Comparison of ENCODE assay signal across 32 cellular contexts in the genomic region with DNA sequence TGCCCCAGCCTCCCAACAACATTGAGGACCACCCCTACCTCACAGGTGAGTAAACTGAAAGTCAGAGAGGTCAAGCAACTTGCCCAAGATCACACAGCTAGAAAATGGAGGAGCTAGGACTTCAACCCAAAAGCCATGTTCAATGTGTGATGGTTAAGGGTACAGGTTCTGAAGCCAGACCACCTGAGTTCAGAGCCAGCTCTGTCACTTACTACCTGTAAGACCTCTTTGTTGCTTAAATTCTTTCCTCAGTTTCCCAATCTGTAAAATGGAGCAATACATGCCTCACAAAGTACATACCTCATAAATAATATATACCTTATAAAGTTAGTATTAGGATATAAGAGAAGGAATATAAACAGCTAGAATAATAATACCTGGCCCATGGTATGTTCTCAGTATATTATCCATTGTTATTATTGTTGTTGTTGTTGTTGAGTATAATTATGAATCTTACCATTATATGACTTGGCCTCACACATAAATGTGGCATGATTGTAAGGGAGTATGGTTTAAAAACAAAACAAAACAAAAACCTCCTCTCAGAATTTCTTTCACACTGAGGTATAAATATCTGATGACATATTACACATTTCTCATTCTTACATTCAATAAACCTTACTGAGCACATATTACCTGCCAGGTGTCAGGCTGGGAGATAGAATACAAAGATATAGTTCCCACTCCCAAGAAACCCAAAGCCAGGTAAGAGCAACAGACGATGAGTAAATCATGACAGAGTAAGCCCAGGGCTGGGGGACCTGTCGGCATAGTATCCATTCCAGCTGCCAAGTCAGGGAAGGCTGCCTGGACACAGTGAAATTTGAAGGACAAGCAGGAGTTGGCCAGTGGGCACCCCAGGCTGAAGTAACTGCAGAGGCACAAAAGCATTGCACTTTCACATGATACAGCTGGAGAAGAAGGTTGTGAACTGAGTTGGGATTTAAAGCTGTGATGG. TPM values are rescaled to one million over a fixed set of nuclear protein-coding genes. Genes with fewer than 3 reads are reported as not detected.
DNase-seq lines count a peak whose midpoint lies in the region; ATAC-seq and TF ChIP-seq lines count a peak whose summit lies in the region.
"Had no signal": no experiment of that assay in that cellular context is flagged by ENCODE, and none has a peak within 500 bp of the region (broad histone marks: within the 10 kb centered on the region; RNA-seq: fewer than 3 reads in every experiment).

No MANE protein-coding gene starts in this region.

- H3K27ac Mint-ChIP-seq in dendritic cell treated with granulocyte-macrophage colony-stimulating factor and Interleukin-4, amounts not matched to agents 40 ng/mL and 50 ng/mL, for 4 days: peak overlapping the region; percentile 63
- no peak overlapping the region for H3K27ac Mint-ChIP-seq in progenitor cell of endocrine pancreas
- H3K27ac Mint-ChIP-seq: activated naive CD4-positive, alpha-beta T cell treated with anti-CD3 and anti-CD28 coated beads, Interleukin-2, amount 50 U/mL, for 72 hours; CD8-positive, alpha-beta T cell; stimulated activated naive CD8-positive, alpha-beta T cell treated with anti-CD3 and anti-CD28 coated beads, Interleukin-15, Interleukin-2, amounts not matched to agents 100 ng/mL and 50 ng/mL, for 24 hours; T-helper 2 cell treated with Interferon-gamma antibody and Interleukin-4, amounts not matched to agents 5 μg/mL and 100 μg/mL, for 36 hours had no signal

- H3K9me3 ChIP-seq in sigmoid colon: no peaks in the 10 kb centered on the region
- H3K9me3 ChIP-seq: breast epithelium, gastroesophageal sphincter, HAP-1, mucosa of descending colon, pancreas, right atrium auricular region, spleen, testis, vagina had no signal

- H3K36me3 ChIP-seq in sigmoid colon: no peaks in the 10 kb centered on the region
- H3K36me3 ChIP-seq: breast epithelium, gastroesophageal sphincter, HAP-1, pancreas, right atrium auricular region, spleen, vagina had no signal

- no peak for TF ChIP-seq POLR2A in sigmoid colon (IDR thresholded peaks at IDR 0.05)

- no peak for TF ChIP-seq CTCF in GM12865 (IDR thresholded peaks at IDR 0.05; ENCODE audit: insufficient read depth, low read depth, low read length, missing control alignments)
- TF ChIP-seq CTCF in progenitor cell of endocrine pancreas (IDR thresholded peaks at IDR 0.05; ENCODE audit: unreplicated experiment): no peak
- no peak for TF ChIP-seq CTCF in sigmoid colon (IDR thresholded peaks at IDR 0.05)

- H3K4me3 Mint-ChIP-seq in dendritic cell treated with granulocyte-macrophage colony-stimulating factor and Interleukin-4, amounts not matched to agents 40 ng/mL and 50 ng/mL, for 4 days: no peak overlapping the region
- H3K4me3 Mint-ChIP-seq in progenitor cell of endocrine pancreas (ENCODE audit: low read depth): no peak overlapping the region
- H3K4me3 Mint-ChIP-seq: CD8-positive, alpha-beta T cell; IgD-negative memory B cell; stimulated activated naive CD8-positive, alpha-beta T cell treated with anti-CD3 and anti-CD28 coated beads, Interleukin-15, Interleukin-2, amounts not matched to agents 100 ng/mL and 50 ng/mL, for 24 hours; T-helper 2 cell treated with Interferon-gamma antibody and Interleukin-4, amounts not matched to agents 5 μg/mL and 100 μg/mL, for 36 hours had no signal

- peaks cover 93% of the 10 kb centered on the region for H3K4me1 Mint-ChIP-seq in dendritic cell treated with granulocyte-macrophage colony-stimulating factor and Interleukin-4, amounts not matched to agents 40 ng/mL and 50 ng/mL, for 4 days (ENCODE audit: low read depth)
- no peaks in the 10 kb centered on the region for H3K4me1 Mint-ChIP-seq in progenitor cell of endocrine pancreas (ENCODE audit: low read depth)

- H3K27me3 ChIP-seq in sigmoid colon: peaks cover 0 to 4% (median 0%) of the 10 kb centered on the region in 3 donors
- H3K27me3 ChIP-seq: breast epithelium, pancreas, right atrium auricular region, testis, vagina had no signal

- peak overlapping the region; percentile 45 for H3K4me3 ChIP-seq in GM12865 (ENCODE audit: low read depth, low read length)
- H3K4me3 ChIP-seq in sigmoid colon: no peak overlapping the region
- H3K4me3 ChIP-seq: breast epithelium, gastroesophageal sphincter, HAP-1, mucosa of descending colon, pancreas, right atrium auricular region, testis, vagina had no signal

- 68 to 88% methylated on average over 2 of the region's 2 CpGs for WGBS in sigmoid colon, 2 donors

- DNase-seq in GM12865 (ENCODE audit: low read depth): no peak
- peak; percentile 57 for DNase-seq in posterior vena cava (ENCODE audit: low spot score)
- no peak for DNase-seq in NCI-H526 (lab: John Stamatoyannopoulos, UW)
- no peak for DNase-seq in progenitor cell of endocrine pancreas (ENCODE audit: low spot score, unreplicated experiment)
- DNase-seq in sigmoid colon: no peak
- DNase-seq: activated CD8-positive, alpha-beta memory T cell treated with anti-CD3 and anti-CD28 coated beads for 24 hours; activated T-cell treated with anti-CD3 and anti-CD28 coated beads for 4 hours; CD8-positive, alpha-beta T cell; hippocampal formation; left cardiac atrium; mucosa of descending colon; NCI-H1694; NCI-H446 treated with DMSO at 0.1 percent for 48 hours; pancreas; spleen; stimulated activated CD4-positive, alpha-beta T cell treated with anti-CD3 and anti-CD28 coated beads, Interleukin-2, amount 100 ng/mL, for 24 hours; stimulated activated CD8-positive, alpha-beta memory T cell treated with anti-CD3 and anti-CD28 coated beads, Interleukin-4, amount 100 ng/mL, for 48 hours; testis had no signal

- H3K36me3 Mint-ChIP-seq in dendritic cell treated with granulocyte-macrophage colony-stimulating factor and Interleukin-4, amounts not matched to agents 40 ng/mL and 50 ng/mL, for 4 days (ENCODE audit: low read depth): peaks cover 100% of the 10 kb centered on the region
- no peaks in the 10 kb centered on the region for H3K36me3 Mint-ChIP-seq in progenitor cell of endocrine pancreas (ENCODE audit: insufficient read depth)
- H3K36me3 Mint-ChIP-seq: activated naive CD4-positive, alpha-beta T cell treated with anti-CD3 and anti-CD28 coated beads, Interleukin-2, amount 50 U/mL, for 72 hours; CD8-positive, alpha-beta T cell; IgD-negative memory B cell had no signal

- intact Hi-C loops in dendritic cell treated with granulocyte-macrophage colony-stimulating factor and Interleukin-4, amounts not matched to agents 40 ng/mL and 50 ng/mL, for 4 days (cut with micrococcal nuclease): no loop called here
- intact Hi-C loops in posterior vena cava (cut with DNase I) (no loop called here), sigmoid colon (cut with DNase I) (no loop called here)

- no peak overlapping the region for H3K27ac ChIP-seq in sigmoid colon
- H3K27ac ChIP-seq: gastroesophageal sphincter, pancreas, right atrium auricular region, testis, vagina had no signal

- no peak for TF ChIP-seq EP300 in sigmoid colon (IDR thresholded peaks at IDR 0.05)

- peaks cover 0 to 14% (median 2%) of the 10 kb centered on the region in 4 donors for H3K4me1 ChIP-seq in sigmoid colon
- H3K4me1 ChIP-seq: breast epithelium, HAP-1, pancreas, testis had no signal

- H3K27me3 Mint-ChIP-seq in dendritic cell treated with granulocyte-macrophage colony-stimulating factor and Interleukin-4, amounts not matched to agents 40 ng/mL and 50 ng/mL, for 4 days: peaks cover 2% of the 10 kb centered on the region
- peaks cover 31% of the 10 kb centered on the region for H3K27me3 Mint-ChIP-seq in progenitor cell of endocrine pancreas

- peak; percentile 61 for ATAC-seq in GM21723 (IDR thresholded peaks at IDR 0.05; ENCODE audit: unreplicated experiment)
- ATAC-seq in GM19397 (IDR thresholded peaks at IDR 0.05; ENCODE audit: unreplicated experiment): no peak
- ATAC-seq: activated naive CD4-positive, alpha-beta T cell treated with anti-CD3 and anti-CD28 coated beads, Interleukin-2, amount 50 U/mL, for 72 hours; CD8-positive, alpha-beta T cell; gastroesophageal sphincter; left cardiac atrium; mucosa of descending colon; pancreas had no signal

- no peaks in the 10 kb centered on the region for H3K9me3 Mint-ChIP-seq in dendritic cell treated with granulocyte-macrophage colony-stimulating factor and Interleukin-4, amounts not matched to agents 40 ng/mL and 50 ng/mL, for 4 days
- no peaks in the 10 kb centered on the region for H3K9me3 Mint-ChIP-seq in progenitor cell of endocrine pancreas (ENCODE audit: low read depth)
- H3K9me3 Mint-ChIP-seq: activated naive CD4-positive, alpha-beta T cell treated with anti-CD3 and anti-CD28 coated beads, Interleukin-2, amount 50 U/mL, for 72 hours; CD8-positive, alpha-beta T cell; stimulated activated naive CD8-positive, alpha-beta T cell treated with anti-CD3 and anti-CD28 coated beads, Interleukin-15, Interleukin-2, amounts not matched to agents 100 ng/mL and 50 ng/mL, for 24 hours; T-helper 2 cell treated with Interferon-gamma antibody and Interleukin-4, amounts not matched to agents 5 μg/mL and 100 μg/mL, for 36 hours had no signal

RNA-seq across cellular contexts. Expression of a gene that starts 19.6 kb away (rescaled TPM):
- total RNA-seq in posterior vena cava (10 to 100 TPM; 44.6 to 53.4 TPM), progenitor cell of endocrine pancreas (not detected in 2 replicates), sigmoid colon (10 to 100 TPM in 3 of 4 donors, 1 to 10 TPM in 1; 10.0 to 14.8 (median 12.0) TPM)
- polyA plus RNA-seq in sigmoid colon: 1 to 10 TPM; 3.0 to 8.8 (median 6.5) TPM
- total RNA-seq: activated naive CD4-positive, alpha-beta T cell treated with anti-CD3 and anti-CD28 coated beads, Interleukin-2, amount 50 U/mL, for 72 hours; CD8-positive, alpha-beta T cell; fibroblast of lung; lung microvascular endothelial cell had no signal

Comparison
In these comparisons a context has a peak if more than half of its experiments do, and no peak if none do; other contexts are left out.
1. RNA of a gene that starts 19.6 kb away (total RNA-seq): 44.6 to 53.4 TPM in posterior vena cava and 10.0 to 14.8 TPM in sigmoid colon; not detected in progenitor cell of endocrine pancreas; every median in the first group is over 10 times any median in the second.